In the genomic region with DNA sequence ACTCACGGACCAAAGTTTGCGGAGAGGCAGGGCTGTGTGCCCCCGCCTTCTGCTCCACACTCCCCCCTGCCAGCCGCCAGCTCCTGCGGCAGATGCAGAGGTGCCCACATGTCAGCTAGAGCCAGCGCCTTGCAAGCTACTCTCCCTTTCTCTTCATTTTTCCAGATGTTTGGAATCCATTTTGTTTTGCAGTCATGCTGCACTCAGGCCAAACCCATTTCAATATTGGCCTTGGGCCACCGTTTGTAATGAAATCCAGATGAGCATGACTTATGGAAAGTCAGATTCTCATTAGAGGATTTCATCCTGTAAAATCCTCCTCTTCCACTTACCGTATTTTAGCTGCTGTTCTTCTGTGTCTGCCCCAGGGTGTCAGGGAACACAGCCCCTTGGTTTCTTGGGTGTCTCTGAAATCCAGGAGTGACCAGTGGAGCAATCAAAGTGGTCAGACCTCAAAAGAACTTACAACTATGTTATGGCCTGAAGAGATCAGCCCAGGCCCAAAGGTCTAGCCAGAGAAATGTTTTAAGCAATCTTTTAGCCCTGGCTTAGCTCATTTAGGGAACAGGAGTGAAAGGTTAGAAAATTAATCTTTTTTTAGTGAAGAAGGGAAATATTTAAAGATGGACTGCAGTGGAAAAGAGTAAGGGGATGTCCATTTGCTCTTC, we compare ENCODE assay signal across 11 cellular contexts.
A peak's percentile ranks its signal among the peaks of the same experiment; 100 is the strongest.
DNase-seq lines count a peak whose midpoint lies in the region; ATAC-seq and TF ChIP-seq lines count a peak whose summit lies in the region.
"Had no signal": no experiment of that assay in that cellular context is flagged by ENCODE, and none has a peak within 500 bp of the region (broad histone marks: within the 10 kb centered on the region; RNA-seq: fewer than 3 reads in every experiment).

No MANE protein-coding gene starts in this region.

- 71% methylated on average over 8 of the region's 8 CpGs for WGBS in prostate gland

- POLR2A ChIA-PET in RWPE1 (lab: Yijun Ruan, JAX; ENCODE audit: low non-redundant PET) = no interaction called here

- no peaks in the 10 kb centered on the region for H3K9me3 ChIP-seq in prostate gland

- TF ChIP-seq CTCF in RWPE1 (conservative IDR thresholded peaks at IDR 0.05; ENCODE audit: low read depth) = no peak
- no peak for TF ChIP-seq CTCF in prostate gland (IDR thresholded peaks at IDR 0.05)

- peaks cover 25% of the 10 kb centered on the region for H3K4me1 ChIP-seq in prostate gland (replicated peaks)

- no peaks in the 10 kb centered on the region for H3K27me3 ChIP-seq in prostate gland (replicated peaks; ENCODE audit: insufficient read depth)

- intact Hi-C loops in prostate gland (cut with DNase I) = loop anchor here (5.0 kb wide), 2 partner anchors 51 to 121 kb away; a partner anchor contains a TSS

- DNase-seq in AG20443 (ENCODE audit: low spot score) (peak; percentile 71), RWPE1 (ENCODE audit: low spot score) (no peak), fibroblast of peridontal ligament (ENCODE audit: extremely low read depth) (peak; percentile 99), prostate gland (ENCODE audit: low spot score) (no peak), DMS 273 (lab: John Stamatoyannopoulos, UW; ENCODE audit: unreplicated experiment) (no peak)
- DNase-seq: activated T-cell treated with anti-CD3 and anti-CD28 coated beads for 4 hours, NCI-H1092, nucleus accumbens had no signal

- no peaks in the 10 kb centered on the region for H3K36me3 ChIP-seq in prostate gland

- ATAC-seq in GM18498 (IDR thresholded peaks at IDR 0.05; ENCODE audit: unreplicated experiment) (no peak), GM18867 (IDR thresholded peaks at IDR 0.05; ENCODE audit: unreplicated experiment) (no peak), HG03571 (IDR thresholded peaks at IDR 0.05; ENCODE audit: unreplicated experiment) (no peak)

- no peak overlapping the region for H3K4me3 ChIP-seq in prostate gland

- H3K27ac ChIP-seq in RWPE1 (peak overlapping the region; percentile 15; the same call in 1 of the 2 replicates), prostate gland (peak overlapping the region; percentile 51 to 54)

- TF ChIP-seq POLR2A in prostate gland (IDR thresholded peaks at IDR 0.05) = no peak

- CTCF ChIA-PET in RWPE1 (lab: Yijun Ruan, JAX) = interaction anchor here (0.6 kb wide), 1 partner anchor 117 kb away, joined by 3 read pairs; no protein-coding TSS in a partner anchor

Comparison
In these comparisons a context has a peak if more than half of its experiments do, and no peak if none do; other contexts are left out.
1. DNase-seq: peak in AG20443 (single experiment) and fibroblast of peridontal ligament (single experiment); none in RWPE1 (single experiment), prostate gland (single experiment) and DMS 273 (single experiment).